Comparison of ENCODE assay signal across 1 cellular context in genomic region chr14:75518625-75519024, GRCh38.
TF ChIP-seq lines count a peak whose summit lies in the region.

No MANE protein-coding gene starts in this region.

TF ChIP-seq in H1, 55 proteins besides CTCF, POLR2A, EP300 and RAD21:
- TF ChIP-seq POU5F1 (IDR thresholded peaks at IDR 0.05; ENCODE audit: low read depth, low read length) (no peak), HDAC2 (IDR thresholded peaks at IDR 0.05; ENCODE audit: borderline replicate concordance in 1 of 2, low read depth in 2 of 2, low read length in 2 of 2) (0 out of 4 replicates have a peak, but pooled peaks of 1 of the 2 experiments have one; percentile 42), SUZ12 (IDR thresholded peaks at IDR 0.05; ENCODE audit: low read length) (no peak), SIN3A (conservative IDR thresholded peaks at IDR 0.05 in 1 of 2, IDR thresholded peaks at IDR 0.05 in 1 of 2; ENCODE audit: low read depth in 1 of 2, low read length in 2 of 2) (peak in 1 of 2 experiments; percentile 59; a peak in 1 of 4 replicates), TAF7 (optimal IDR thresholded peaks at IDR 0.05; ENCODE audit: borderline replicate concordance, low read depth, low read length) (no peak), SP2 (IDR thresholded peaks at IDR 0.05; ENCODE audit: low read length) (no peak), RXRA (IDR thresholded peaks at IDR 0.05; ENCODE audit: insufficient read depth, low read depth, low read length) (0 out of 2 replicates have a peak, but pooled peaks have one; percentile 64), KDM1A (IDR thresholded peaks at IDR 0.05; ENCODE audit: borderline replicate concordance, low read length) (peak; percentile 86), TEAD4 (IDR thresholded peaks at IDR 0.05; ENCODE audit: low read depth, low read length) (peak; percentile 50; the same call in 1 of the 2 replicates), CREB1 (IDR thresholded peaks at IDR 0.05) (peak; percentile 52; the same call in 1 of the 2 replicates), TAF1 (IDR thresholded peaks at IDR 0.05; ENCODE audit: low read depth, low read length) (no peak), MAX (IDR thresholded peaks at IDR 0.05) (0 out of 2 replicates have a peak, but pooled peaks have one; percentile 28)
